8 cellular contexts compared by ENCODE assay signal in genomic region chr5:72556351-72557146, GRCh38. TPM values are rescaled to one million over a fixed set of nuclear protein-coding genes. Genes with fewer than 3 reads are reported as not detected.
DNase-seq lines count a peak whose midpoint lies in the region; TF ChIP-seq lines count a peak whose summit lies in the region.

No MANE protein-coding gene starts in this region.

- WGBS in neuronal stem cell (ENCODE audit: extremely low coverage in 2 of 2, insufficient read length in 2 of 2, insufficient replicate concordance in 1 of 2), 2 donors = no CpG with 5 or more reads among the region's 41 CpGs
- 2% methylated on average over 41 of the region's 41 CpGs for WGBS in urinary bladder

- intact Hi-C loops in activated T-helper 1 cell treated with anti-CD3 and anti-CD28 coated beads, Interleukin-12 subunit alpha, Interleukin-12 subunit beta, Interleukin-2, Interleukin-4 antibody, amounts not matched to agents 30 ng/mL and 10 ng/mL and 1 ng/mL, durations not matched to agents 14 hours and 24 hours and 36 hours (cut with micrococcal nuclease) = no loop called here

- peak; percentile 24 for DNase-seq in DMS 273 (lab: John Stamatoyannopoulos, UW; ENCODE audit: unreplicated experiment)
- DNase-seq in DMS 273 treated with DMSO at 0.1 percent for 48 hours (lab: John Stamatoyannopoulos, UW) = no peak
- DNase-seq in HFFc6 = peak; percentile 45
- peak; percentile 87 for DNase-seq in NCI-H2029 treated with DMSO at 0.1 percent for 48 hours (lab: John Stamatoyannopoulos, UW)
- no peak for DNase-seq in activated T-helper 1 cell treated with anti-CD3 and anti-CD28 coated beads, Interleukin-12 subunit alpha, Interleukin-12 subunit beta, Interleukin-2, Interleukin-4 antibody, amounts not matched to agents 30 ng/mL and 10 ng/mL and 1 ng/mL, durations not matched to agents 14 hours and 24 hours and 36 hours (ENCODE audit: low spot score)
- DNase-seq in globus pallidus (ENCODE audit: low spot score) = peak; percentile 24
- peak; percentile 48 for DNase-seq in neuronal stem cell (ENCODE audit: low spot score)

- H3K14ac ChIP-seq in neuronal stem cell (ENCODE audit: low read length) = no peak overlapping the region

- peaks cover 10 to 16% of the 10 kb centered on the region in 2 donors for H3K4me1 ChIP-seq in neuronal stem cell (ENCODE audit: control insufficient read depth in 2 of 2, insufficient read depth in 1 of 2, low read depth in 1 of 2, low read length in 2 of 2)
- H3K4me1 ChIP-seq in urinary bladder (ENCODE audit: insufficient read depth) = no peaks in the 10 kb centered on the region

- H3K9me3 Mint-ChIP-seq in HFFc6 = no peaks in the 10 kb centered on the region
- H3K9me3 Mint-ChIP-seq in activated T-helper 1 cell treated with anti-CD3 and anti-CD28 coated beads, Interleukin-12 subunit alpha, Interleukin-12 subunit beta, Interleukin-2, Interleukin-4 antibody, amounts not matched to agents 30 ng/mL and 10 ng/mL and 1 ng/mL, durations not matched to agents 14 hours and 24 hours and 36 hours = no peaks in the 10 kb centered on the region

- no peaks in the 10 kb centered on the region for H3K79me1 ChIP-seq in neuronal stem cell (ENCODE audit: low read depth, low read length)

- H2BK15ac ChIP-seq in neuronal stem cell (ENCODE audit: low read length) = peak overlapping the region; percentile 77

- H3K27ac ChIP-seq in neuronal stem cell (replicated peaks; ENCODE audit: low read length) (no peak overlapping the region), urinary bladder (ENCODE audit: low read depth) (peak overlapping the region; percentile 55)

- H2AFZ ChIP-seq in neuronal stem cell (ENCODE audit: low read length) = peak overlapping the region; percentile 87

- H2BK120ac ChIP-seq in neuronal stem cell (ENCODE audit: low read depth, low read length) = no peak overlapping the region

- peak overlapping the region; percentile 96 for H3K18ac ChIP-seq in neuronal stem cell (ENCODE audit: low read length)

- peak overlapping the region; percentile 83 for H3K4me3 Mint-ChIP-seq in HFFc6
- peak overlapping the region; percentile 72 for H3K4me3 Mint-ChIP-seq in activated T-helper 1 cell treated with anti-CD3 and anti-CD28 coated beads, Interleukin-12 subunit alpha, Interleukin-12 subunit beta, Interleukin-2, Interleukin-4 antibody, amounts not matched to agents 30 ng/mL and 10 ng/mL and 1 ng/mL, durations not matched to agents 14 hours and 24 hours and 36 hours

- no peak overlapping the region for H4K8ac ChIP-seq in neuronal stem cell (ENCODE audit: low read depth, low read length)

- H3K36me3 ChIP-seq in neuronal stem cell (replicated peaks in 1 of 2; ENCODE audit: control insufficient read depth in 2 of 2, insufficient read depth in 2 of 2, low read length in 2 of 2) (no peaks in the 10 kb centered on the region), urinary bladder (ENCODE audit: insufficient read depth) (no peaks in the 10 kb centered on the region)

- peak; percentile 26; the same call in 1 of the 2 replicates for TF ChIP-seq CTCF in HFFc6 (IDR thresholded peaks at IDR 0.05)

- H3K23ac ChIP-seq in neuronal stem cell (ENCODE audit: low read depth, low read length, poor library complexity) = no peak overlapping the region

- no peaks in the 10 kb centered on the region for H3K27me3 ChIP-seq in neuronal stem cell (ENCODE audit: control insufficient read depth in 3 of 3, insufficient read depth in 3 of 3, low read depth in 1 of 3, low read length in 3 of 3)

- no peak overlapping the region for H3K4me3 ChIP-seq in neuronal stem cell (ENCODE audit: low read length in 2 of 2)
- H3K4me3 ChIP-seq in urinary bladder (ENCODE audit: low read depth, low read length) = peak overlapping the region; percentile 29

- no peaks in the 10 kb centered on the region; the same call in 1 of the 2 replicates for H3K36me3 Mint-ChIP-seq in HFFc6 (ENCODE audit: low read depth)
- H3K36me3 Mint-ChIP-seq in activated T-helper 1 cell treated with anti-CD3 and anti-CD28 coated beads, Interleukin-12 subunit alpha, Interleukin-12 subunit beta, Interleukin-2, Interleukin-4 antibody, amounts not matched to agents 30 ng/mL and 10 ng/mL and 1 ng/mL, durations not matched to agents 14 hours and 24 hours and 36 hours (ENCODE audit: low read depth) = no peaks in the 10 kb centered on the region

- H2AK5ac ChIP-seq in neuronal stem cell (ENCODE audit: low read depth, low read length) = no peak overlapping the region

- H3K4me1 Mint-ChIP-seq in HFFc6 (ENCODE audit: low read depth) = peaks cover 48% of the 10 kb centered on the region
- H3K4me1 Mint-ChIP-seq in activated T-helper 1 cell treated with anti-CD3 and anti-CD28 coated beads, Interleukin-12 subunit alpha, Interleukin-12 subunit beta, Interleukin-2, Interleukin-4 antibody, amounts not matched to agents 30 ng/mL and 10 ng/mL and 1 ng/mL, durations not matched to agents 14 hours and 24 hours and 36 hours (ENCODE audit: low read depth) = peaks cover 7% of the 10 kb centered on the region

- no peak overlapping the region for H3K4ac ChIP-seq in neuronal stem cell (ENCODE audit: low read length)

- no peak overlapping the region for H2BK12ac ChIP-seq in neuronal stem cell (ENCODE audit: low read length)

- no peak overlapping the region for H4K91ac ChIP-seq in neuronal stem cell (ENCODE audit: low read depth, low read length, poor library complexity)

- H3K4me2 ChIP-seq in neuronal stem cell (ENCODE audit: insufficient read depth, low read length, poor library complexity, severe bottlenecking) = peak overlapping the region; percentile 69

- H3K9ac ChIP-seq in neuronal stem cell (ENCODE audit: low read depth, low read length, poor library complexity) = peak overlapping the region; percentile 5

- H3K27me3 Mint-ChIP-seq in HFFc6 (ENCODE audit: insufficient read depth) = peaks cover 2% of the 10 kb centered on the region
- peaks cover 24% of the 10 kb centered on the region for H3K27me3 Mint-ChIP-seq in activated T-helper 1 cell treated with anti-CD3 and anti-CD28 coated beads, Interleukin-12 subunit alpha, Interleukin-12 subunit beta, Interleukin-2, Interleukin-4 antibody, amounts not matched to agents 30 ng/mL and 10 ng/mL and 1 ng/mL, durations not matched to agents 14 hours and 24 hours and 36 hours (ENCODE audit: insufficient read depth)

- no peaks in the 10 kb centered on the region for H3K9me3 ChIP-seq in neuronal stem cell (replicated peaks in 1 of 2; ENCODE audit: control insufficient read depth in 2 of 2, insufficient read depth in 1 of 2, low read depth in 1 of 2, low read length in 2 of 2)

- H2BK5ac ChIP-seq in neuronal stem cell (ENCODE audit: low read length) = no peak overlapping the region

- peak overlapping the region; percentile 92 for H3K27ac Mint-ChIP-seq in HFFc6
- H3K27ac Mint-ChIP-seq in activated T-helper 1 cell treated with anti-CD3 and anti-CD28 coated beads, Interleukin-12 subunit alpha, Interleukin-12 subunit beta, Interleukin-2, Interleukin-4 antibody, amounts not matched to agents 30 ng/mL and 10 ng/mL and 1 ng/mL, durations not matched to agents 14 hours and 24 hours and 36 hours = no peak overlapping the region

RNA-seq across cellular contexts. Expression of gene ZNF366, which starts 49.3 kb away (rescaled TPM):
- not detected for total RNA-seq in HFFc6 (2021; fragmentation: NEBNext Ultra II Directional; extraction: Animal tissue kit (Norgen Biotek cat#: 25700))
- not detected in 2 replicates for total RNA-seq in activated T-helper 1 cell treated with anti-CD3 and anti-CD28 coated beads, Interleukin-12 subunit alpha, Interleukin-12 subunit beta, Interleukin-2, Interleukin-4 antibody, amounts not matched to agents 30 ng/mL and 10 ng/mL and 1 ng/mL, durations not matched to agents 14 hours and 24 hours and 36 hours
- not detected for polyA plus RNA-seq in neuronal stem cell (2013, experiment 1 of 2)
- polyA plus RNA-seq in neuronal stem cell (2013, experiment 2 of 2) = not detected
- total RNA-seq in urinary bladder = 2.9 TPM
- 3.3 TPM for polyA plus RNA-seq in urinary bladder

Comparison
In these comparisons a context has a peak if more than half of its experiments do, and no peak if none do; other contexts are left out.
1. DNase-seq: peak in DMS 273 (single experiment), HFFc6 (single experiment), NCI-H2029 treated with DMSO at 0.1 percent for 48 hours (single experiment), globus pallidus (single experiment) and neuronal stem cell (single experiment); none in DMS 273 treated with DMSO at 0.1 percent for 48 hours (single experiment) and activated T-helper 1 cell treated with anti-CD3 and anti-CD28 coated beads, Interleukin-12 subunit alpha, Interleukin-12 subunit beta, Interleukin-2, Interleukin-4 antibody, amounts not matched to agents 30 ng/mL and 10 ng/mL and 1 ng/mL, durations not matched to agents 14 hours and 24 hours and 36 hours (single experiment).